10 cellular contexts compared by ENCODE assay signal in the genomic region with DNA sequence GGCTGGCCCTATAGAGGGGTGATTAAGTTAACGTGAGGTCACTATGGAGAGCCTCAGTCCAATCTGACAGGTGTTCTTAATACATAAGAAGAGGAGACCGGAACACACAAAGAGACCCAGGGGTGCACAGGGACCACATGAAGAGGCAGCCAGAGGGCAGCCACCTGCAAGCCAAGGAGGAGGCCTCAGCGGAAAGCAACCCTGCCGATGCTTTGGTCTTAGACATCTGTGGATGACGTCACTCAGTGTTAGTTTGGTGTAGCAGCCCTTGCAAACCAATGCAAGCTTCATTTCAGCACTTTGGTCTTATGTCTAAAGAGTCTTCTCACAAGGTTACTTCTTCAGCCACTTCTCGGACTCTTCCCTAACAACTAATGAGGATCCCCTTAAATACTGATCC. TPM values are rescaled to one million over a fixed set of nuclear protein-coding genes. Genes with fewer than 3 reads are reported as not detected.
DNase-seq lines count a peak whose midpoint lies in the region; ATAC-seq and TF ChIP-seq lines count a peak whose summit lies in the region.
"Had no signal": no experiment of that assay in that cellular context is flagged by ENCODE, and none has a peak within 500 bp of the region (broad histone marks: within the 10 kb centered on the region; RNA-seq: fewer than 3 reads in every experiment).

No MANE protein-coding gene starts in this region.

- CTCF ChIA-PET in Calu3 (lab: Charles Lee) = no interaction called here

- H3K4me1 Mint-ChIP-seq in Calu3 (ENCODE audit: low read depth, unreplicated experiment) = no peaks in the 10 kb centered on the region
- peaks cover 16% of the 10 kb centered on the region for H3K4me1 Mint-ChIP-seq in activated T-helper 17 cell treated with anti-CD3 and anti-CD28 coated beads, Interleukin-2, amount 50 U/mL, for 72 hours

- no TSS peak for BruUV-seq in Calu3 (replicated peaks; lab: Mats Ljungman, UMichigan)

- intact Hi-C loops in Calu3 (cut with micrococcal nuclease; ENCODE audit: unreplicated experiment) (no loop called here), left ventricle myocardium superior (cut with micrococcal nuclease) (no loop called here)

- TF ChIP-seq CTCF in Calu3 (IDR thresholded peaks at IDR 0.05; ENCODE audit: unreplicated experiment) = no peak

- no peak overlapping the region for H3K27ac Mint-ChIP-seq in Calu3 (ENCODE audit: unreplicated experiment)
- no peak overlapping the region for H3K27ac Mint-ChIP-seq in activated T-helper 17 cell treated with anti-CD3 and anti-CD28 coated beads, Interleukin-2, amount 50 U/mL, for 72 hours

- peak; percentile 29 for ATAC-seq in GM18517 (IDR thresholded peaks at IDR 0.05; ENCODE audit: unreplicated experiment)
- peak; percentile 35 for ATAC-seq in GM21390 (IDR thresholded peaks at IDR 0.05; ENCODE audit: unreplicated experiment)
- ATAC-seq in HG03159 (IDR thresholded peaks at IDR 0.05; ENCODE audit: unreplicated experiment) = peak; percentile 45
- ATAC-seq in activated T-helper 17 cell treated with anti-CD3 and anti-CD28 coated beads, Interleukin-2, amount 50 U/mL, for 72 hours (replicated peaks) = no peak
- ATAC-seq in left ventricle myocardium superior = no peak
- ATAC-seq: left lung had no signal

- DNase-seq in germinal center (ENCODE audit: low spot score) (peak; percentile 80), Calu3 (no peak), hippocampal formation (lab: John Stamatoyannopoulos, UW) (no peak), left ventricle myocardium superior (no peak)
- DNase-seq: left lung, NCI-H2227 treated with DMSO at 0.1 percent for 48 hours had no signal

- no peaks in the 10 kb centered on the region for H3K9me3 Mint-ChIP-seq in Calu3 (ENCODE audit: low read depth, unreplicated experiment)
- H3K9me3 Mint-ChIP-seq in activated T-helper 17 cell treated with anti-CD3 and anti-CD28 coated beads, Interleukin-2, amount 50 U/mL, for 72 hours = no peaks in the 10 kb centered on the region

- H3K36me3 Mint-ChIP-seq in Calu3 (ENCODE audit: insufficient read depth, unreplicated experiment) = peaks cover 4% of the 10 kb centered on the region
- no peaks in the 10 kb centered on the region for H3K36me3 Mint-ChIP-seq in activated T-helper 17 cell treated with anti-CD3 and anti-CD28 coated beads, Interleukin-2, amount 50 U/mL, for 72 hours (ENCODE audit: low read depth)

- peaks cover 37% of the 10 kb centered on the region for H3K27me3 Mint-ChIP-seq in Calu3 (ENCODE audit: unreplicated experiment)
- H3K27me3 Mint-ChIP-seq in activated T-helper 17 cell treated with anti-CD3 and anti-CD28 coated beads, Interleukin-2, amount 50 U/mL, for 72 hours = peaks cover 30% of the 10 kb centered on the region

- no peak overlapping the region for H3K4me3 Mint-ChIP-seq in Calu3 (ENCODE audit: low read depth, unreplicated experiment)
- no peak overlapping the region for H3K4me3 Mint-ChIP-seq in activated T-helper 17 cell treated with anti-CD3 and anti-CD28 coated beads, Interleukin-2, amount 50 U/mL, for 72 hours

RNA-seq across cellular contexts. Expression of gene GRHPR, which starts 47.6 kb away (rescaled TPM):
- total RNA-seq in Calu3 (2022) = 26.0 and 28.0 TPM in 2 replicates
- total RNA-seq in activated T-helper 17 cell treated with anti-CD3 and anti-CD28 coated beads, Interleukin-2, amount 50 U/mL, for 72 hours = 10 to 100 TPM; 46.4 to 47.0 TPM
- total RNA-seq in left ventricle myocardium superior = 117 TPM

Comparison
In these comparisons a context has a peak if more than half of its experiments do, and no peak if none do; other contexts are left out.
1. ATAC-seq: peak in GM18517 (single experiment), GM21390 (single experiment) and HG03159 (single experiment); none in activated T-helper 17 cell treated with anti-CD3 and anti-CD28 coated beads, Interleukin-2, amount 50 U/mL, for 72 hours (single experiment) and left ventricle myocardium superior (single experiment).